8 cellular contexts compared by ENCODE assay signal in the genomic region with DNA sequence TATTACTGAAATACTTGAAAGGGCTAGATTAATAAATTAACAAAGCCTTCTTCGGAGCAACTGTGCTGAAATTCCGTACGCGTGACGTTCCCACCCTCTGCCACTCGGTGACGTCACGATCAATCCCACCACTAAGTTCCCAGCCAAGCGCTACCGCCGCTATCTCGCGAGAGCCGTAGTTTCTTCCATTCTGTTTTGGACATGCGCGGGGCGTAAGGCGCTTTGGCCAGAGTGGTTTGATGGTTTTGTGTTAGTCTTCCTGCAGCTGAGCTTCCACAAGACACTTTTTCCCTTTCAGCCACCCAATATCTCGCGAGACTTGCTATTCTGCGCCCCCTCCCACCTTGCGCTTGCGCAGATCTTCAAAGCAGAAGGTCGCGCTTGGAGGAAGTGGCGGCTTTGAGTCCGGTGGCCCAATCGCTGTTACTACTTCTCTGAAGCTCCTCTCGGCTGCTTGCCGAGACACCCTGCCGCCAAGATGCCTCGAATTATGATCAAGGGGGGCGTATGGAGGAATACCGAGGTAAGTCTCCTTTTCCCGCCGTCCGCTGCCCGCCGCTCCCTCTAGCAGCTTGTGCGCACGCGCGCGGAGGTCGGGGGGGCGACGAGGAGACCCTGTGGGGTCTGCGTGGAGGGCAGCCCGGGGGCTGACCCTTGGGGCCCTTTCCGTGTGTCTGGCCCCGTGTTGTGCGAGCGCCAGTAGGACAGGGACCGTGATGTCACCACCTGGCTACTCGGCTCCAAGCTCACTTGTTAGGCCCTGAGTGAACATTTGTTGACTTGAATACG. TPM values are rescaled to one million over a fixed set of nuclear protein-coding genes. Genes with fewer than 3 reads are reported as not detected.
DNase-seq lines count a peak whose midpoint lies in the region; ATAC-seq and TF ChIP-seq lines count a peak whose summit lies in the region.

TSS of gene CDC5L (plus strand) at position 361 of the 789 bp plus-strand sequence. CDS start at position 479, 118 bp downstream.

- peak within 1 kb of the TSS; percentile 98 for H3K4me2 ChIP-seq in PC-3 (ENCODE audit: low read length)

- CTCF ChIA-PET in PC-3 (lab: Charles Lee) = no interaction called here

- no peaks in the 10 kb centered on the region for H3F3A ChIP-seq in PC-3 (ENCODE audit: low read length, unreplicated experiment)

- TF ChIP-seq CTCF in PC-3 (conservative IDR thresholded peaks at IDR 0.05; ENCODE audit: low read depth, low read length) (no peak), mucosa of descending colon (IDR thresholded peaks at IDR 0.05) (no peak)

- peak within 1 kb of the TSS; percentile 98 for H2AFZ ChIP-seq in PC-3 (ENCODE audit: low read length)

- no peak for TF ChIP-seq EP300 in Ishikawa (IDR thresholded peaks at IDR 0.05; ENCODE audit: borderline replicate concordance)

- H3K36me3 ChIP-seq in PC-3 (ENCODE audit: low read depth, low read length) (peaks cover 17% of the 10 kb centered on the region), mucosa of descending colon (ENCODE audit: low read depth) (no peaks in the 10 kb centered on the region)

- peaks cover 46% of the 10 kb centered on the region for H3K79me2 ChIP-seq in PC-3 (ENCODE audit: low read length)

- DNase-seq in DMS 273 treated with DMSO at 0.1 percent for 48 hours (lab: John Stamatoyannopoulos, UW) (peak; percentile 97), PC-3 (peak; percentile 98), activated T-cell treated with anti-CD3 and anti-CD28 coated beads for 48 hours (ENCODE audit: low read depth) (peak; percentile 87), epithelial cell of prostate (ENCODE audit: low read depth, low spot score) (peak; percentile 95), mucosa of descending colon (peak; percentile 93 to 96 (median 94))
- peak; percentile 87 for DNase-seq in stimulated activated CD8-positive, alpha-beta memory T cell treated with anti-CD3 and anti-CD28 coated beads, Interleukin-4, amount 100 ng/mL, for 24 hours (ENCODE audit: low read depth)

- POLR2A ChIA-PET in PC-3 (lab: Charles Lee; ENCODE audit: unreplicated experiment) = interaction anchor here (0.6 kb wide), 1 partner anchor 141 kb away, joined by 5 read pairs; the partner anchor contains the start of gene HSP90AB1

- H3K4me1 ChIP-seq in PC-3 (ENCODE audit: insufficient read depth, low read length) (peaks cover 24% of the 10 kb centered on the region), mucosa of descending colon (ENCODE audit: low read depth) (peaks cover 18% of the 10 kb centered on the region)

- peak within 1 kb of the TSS; percentile 75 for H3K27ac ChIP-seq in PC-3 (ENCODE audit: low read length)
- peak within 1 kb of the TSS; percentile 84 for H3K27ac ChIP-seq in epithelial cell of prostate

- intact Hi-C loops in PC-3 (cut with micrococcal nuclease) (no loop called here), mucosa of descending colon (cut with DNase I, micrococcal nuclease) (no loop called here)

- TF ChIP-seq RAD21 in Ishikawa (IDR thresholded peaks at IDR 0.05; ENCODE audit: low read depth) = no peak

- H3K27me3 ChIP-seq in PC-3 (ENCODE audit: low read length) = no peaks in the 10 kb centered on the region

- BruUV-seq in PC-3 (replicated peaks; lab: Mats Ljungman, UMichigan) = no TSS peak

- H3K9ac ChIP-seq in PC-3 (ENCODE audit: low read length) = peak within 1 kb of the TSS; percentile 98

- H3K4me3 ChIP-seq in PC-3 (ENCODE audit: low read length) = peak within 1 kb of the TSS; percentile 95
- H3K4me3 ChIP-seq in mucosa of descending colon = peak within 1 kb of the TSS; percentile 84

- peaks cover 34% of the 10 kb centered on the region for H4K20me1 ChIP-seq in PC-3 (ENCODE audit: low read length)

- no peaks in the 10 kb centered on the region for H3K9me3 ChIP-seq in PC-3 (ENCODE audit: low read length)
- H3K9me3 ChIP-seq in mucosa of descending colon = no peaks in the 10 kb centered on the region

- no peaks in the 10 kb centered on the region for H3K9me2 ChIP-seq in PC-3 (replicated peaks; ENCODE audit: low read length)

- peak; percentile 96 for ATAC-seq in GM21529 (IDR thresholded peaks at IDR 0.05; ENCODE audit: unreplicated experiment)
- peak; percentile 86 for ATAC-seq in PC-3
- ATAC-seq in mucosa of descending colon = peak; percentile 93

TF ChIP-seq in Ishikawa, 13 proteins besides CTCF, POLR2A, EP300 and RAD21:
- TF ChIP-seq EGR1 (IDR thresholded peaks at IDR 0.05) = no peak
- TF ChIP-seq, protein P1, sequence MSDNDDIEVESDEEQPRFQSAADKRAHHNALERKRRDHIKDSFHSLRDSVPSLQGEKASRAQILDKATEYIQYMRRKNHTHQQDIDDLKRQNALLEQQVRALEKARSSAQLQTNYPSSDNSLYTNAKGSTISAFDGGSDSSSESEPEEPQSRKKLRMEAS (IDR thresholded peaks at IDR 0.05) = peak; percentile 64
- TF ChIP-seq, protein P2, sequence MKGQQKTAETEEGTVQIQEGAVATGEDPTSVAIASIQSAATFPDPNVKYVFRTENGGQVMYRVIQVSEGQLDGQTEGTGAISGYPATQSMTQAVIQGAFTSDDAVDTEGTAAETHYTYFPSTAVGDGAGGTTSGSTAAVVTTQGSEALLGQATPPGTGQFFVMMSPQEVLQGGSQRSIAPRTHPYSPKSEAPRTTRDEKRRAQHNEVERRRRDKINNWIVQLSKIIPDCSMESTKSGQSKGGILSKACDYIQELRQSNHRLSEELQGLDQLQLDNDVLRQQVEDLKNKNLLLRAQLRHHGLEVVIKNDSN (IDR thresholded peaks at IDR 0.05) = no peak
- peak; percentile 59 for TF ChIP-seq TAF1 (IDR thresholded peaks at IDR 0.05; ENCODE audit: low read depth)
- TF ChIP-seq CREB1 (IDR thresholded peaks at IDR 0.05; ENCODE audit: low read depth) = peak; percentile 89
- no peak; the same call in 1 of the 2 replicates for TF ChIP-seq TCF12 (IDR thresholded peaks at IDR 0.05; ENCODE audit: low read depth)
- TF ChIP-seq REST (IDR thresholded peaks at IDR 0.05; ENCODE audit: low read depth) = no peak
- TF ChIP-seq TEAD4 (IDR thresholded peaks at IDR 0.05) = no peak
- no peak for TF ChIP-seq FOXM1 (IDR thresholded peaks at IDR 0.05; ENCODE audit: borderline replicate concordance, low read depth)
- TF ChIP-seq ZBTB7A (IDR thresholded peaks at IDR 0.05; ENCODE audit: low read depth) = peak; percentile 90
- TF ChIP-seq NFIC (IDR thresholded peaks at IDR 0.05) = no peak
- TF ChIP-seq CEBPB (IDR thresholded peaks at IDR 0.05) = no peak; the same call in 1 of the 2 replicates
- TF ChIP-seq YY1 (IDR thresholded peaks at IDR 0.05; ENCODE audit: low read depth) = peak; percentile 40; the same call in 1 of the 2 replicates

RNA-seq across cellular contexts. Expression of gene CDC5L, which starts in this region (rescaled TPM):
- total RNA-seq in PC-3 (2014; rRNA removed) (19.7 and 23.0 TPM in 2 replicates), mucosa of descending colon (10 to 100 TPM; 16.9 to 20.7 (median 17.8) TPM)

Comparison
In these comparisons a context has a peak if more than half of its experiments do, and no peak if none do; other contexts are left out.
1. Peak in every context shown above with its lines: DNase-seq, ATAC-seq, H3K4me3 ChIP-seq and H3K27ac ChIP-seq.